Comparison of ENCODE assay signal across 17 cellular contexts in genomic region chr17:962166-962565, GRCh38. TPM values are rescaled to one million over a fixed set of nuclear protein-coding genes. Genes with fewer than 3 reads are reported as not detected.
DNase-seq lines count a peak whose midpoint lies in the region; ATAC-seq and TF ChIP-seq lines count a peak whose summit lies in the region.
"Had no signal": no experiment of that assay in that cellular context is flagged by ENCODE, and none has a peak within 500 bp of the region (broad histone marks: within the 10 kb centered on the region; RNA-seq: fewer than 3 reads in every experiment).

No MANE protein-coding gene starts in this region.

- no peaks in the 10 kb centered on the region for H3K36me3 ChIP-seq in HUES48 (ENCODE audit: control insufficient read depth, insufficient read depth, low read length)
- H3K36me3 ChIP-seq in upper lobe of right lung: no peaks in the 10 kb centered on the region

- H3K9me3 Mint-ChIP-seq in nephron: no peaks in the 10 kb centered on the region

- H3K4me1 Mint-ChIP-seq in nephron: peaks cover 50% of the 10 kb centered on the region

- peaks cover 4% of the 10 kb centered on the region for H3K27me3 Mint-ChIP-seq in nephron (ENCODE audit: low read depth)

- no peak overlapping the region for H3K4me3 Mint-ChIP-seq in nephron

- H3K27me3 ChIP-seq in HUES48 (ENCODE audit: control insufficient read depth, insufficient read depth, low read length) (no peaks in the 10 kb centered on the region), upper lobe of right lung (no peaks in the 10 kb centered on the region)

- intact Hi-C loops in upper lobe of right lung (cut with DNase I): no loop called here

- ATAC-seq in upper lobe of right lung (peak; percentile 13), HG03196 (IDR thresholded peaks at IDR 0.05; ENCODE audit: unreplicated experiment) (no peak)

- DNase-seq in astrocyte of the hippocampus (ENCODE audit: low read depth, low spot score): peak; percentile 39
- DNase-seq in upper lobe of right lung: no peak
- DNase-seq in activated CD4-positive, alpha-beta T cell treated with anti-CD3 and anti-CD28 coated beads for 4 hours: no peak
- no peak for DNase-seq in NCI-H748 treated with DMSO at 0.1 percent for 48 hours (lab: John Stamatoyannopoulos, UW)
- DNase-seq: AML-193; COR-L47; DMS153; GDM1; IMR-90; NCI-H1092; NCI-H146; NCI-H2081 treated with DMSO at 0.1 percent for 48 hours; NK-92 treated with Interleukin-12 subunit alpha and Interleukin-12 subunit beta, amount 100 ng/mL, for 24 hours; SHP77 had no signal

- H3K4me3 ChIP-seq in HUES48 (ENCODE audit: low read depth, low read length): no peak overlapping the region
- H3K4me3 ChIP-seq in upper lobe of right lung: no peak overlapping the region

- no peak for TF ChIP-seq CTCF in nephron (IDR thresholded peaks at IDR 0.05; ENCODE audit: unreplicated experiment in 3 of 3)
- TF ChIP-seq CTCF in upper lobe of right lung (IDR thresholded peaks at IDR 0.05): no peak

- H3K9ac ChIP-seq in HUES48 (ENCODE audit: low read depth, low read length): no peak overlapping the region

- H3K27ac ChIP-seq in HUES48 (ENCODE audit: low read depth, low read length) (peak overlapping the region; percentile 48), upper lobe of right lung (no peak overlapping the region)

- peaks cover 8% of the 10 kb centered on the region for H3K36me3 Mint-ChIP-seq in nephron (ENCODE audit: low read depth)

- H3K4me1 ChIP-seq in HUES48 (ENCODE audit: control insufficient read depth, insufficient read depth, low read length) (peaks cover 37% of the 10 kb centered on the region), upper lobe of right lung (no peaks in the 10 kb centered on the region)

- H3K27ac Mint-ChIP-seq in nephron: peak overlapping the region in 2 of 3 experiments; percentile 10 to 76

- H3K9me3 ChIP-seq in HUES48 (ENCODE audit: control insufficient read depth, insufficient read depth, low read length) (no peaks in the 10 kb centered on the region), upper lobe of right lung (no peaks in the 10 kb centered on the region)

RNA-seq across cellular contexts. Expression of gene NXN, which starts 17.4 kb away (rescaled TPM):
- total RNA-seq in upper lobe of right lung: 57.3 TPM

RNA-seq across cellular contexts. Expression of gene TIMM22, which starts 34.8 kb away (rescaled TPM):
- 10.7 TPM for total RNA-seq in upper lobe of right lung
